ENCODE assay signal across 1 cellular context in the genomic region with DNA sequence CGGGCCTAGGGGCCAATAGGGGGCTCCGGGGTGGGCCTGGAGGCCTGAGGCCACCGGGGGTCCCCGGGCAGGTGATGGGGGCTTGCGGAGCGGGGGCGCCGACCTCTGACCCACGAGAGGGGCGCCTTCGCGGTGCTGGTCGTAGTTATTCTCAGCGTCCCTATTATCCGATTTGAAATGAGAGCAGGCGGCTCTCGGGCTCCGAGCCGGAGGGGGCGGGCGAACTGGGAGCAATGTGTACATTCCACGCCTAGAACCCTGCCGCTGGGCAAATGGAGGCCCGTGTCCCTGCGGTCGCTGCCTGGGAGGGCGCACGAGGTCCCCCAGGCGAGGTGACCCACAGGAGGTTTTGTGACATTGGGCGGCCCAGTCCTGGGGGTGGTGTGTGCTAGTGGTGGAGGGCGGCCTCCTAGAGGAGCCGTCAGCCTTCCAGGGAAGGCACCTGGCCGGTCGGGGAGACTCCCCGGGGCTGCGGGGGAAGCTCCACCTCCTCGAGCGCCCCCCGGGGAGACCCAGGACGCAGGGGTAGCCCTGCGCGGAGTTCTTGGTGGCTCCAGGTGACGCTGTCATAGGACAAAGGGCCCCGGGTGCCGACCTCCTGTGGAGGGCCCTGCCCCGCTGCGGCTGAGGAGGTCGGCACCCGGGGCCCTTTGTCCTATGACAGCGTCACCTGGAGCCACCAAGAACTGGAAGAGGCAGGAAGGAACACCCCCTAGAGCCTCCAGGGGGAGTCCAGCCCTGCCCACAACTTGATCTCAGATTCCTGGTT.
TF ChIP-seq lines count a peak whose summit lies in the region.

No MANE protein-coding gene starts in this region.

TF ChIP-seq in HepG2, 621 proteins besides CTCF, POLR2A, EP300 and RAD21 (continued from another document):
- TF ChIP-seq, protein P1, sequence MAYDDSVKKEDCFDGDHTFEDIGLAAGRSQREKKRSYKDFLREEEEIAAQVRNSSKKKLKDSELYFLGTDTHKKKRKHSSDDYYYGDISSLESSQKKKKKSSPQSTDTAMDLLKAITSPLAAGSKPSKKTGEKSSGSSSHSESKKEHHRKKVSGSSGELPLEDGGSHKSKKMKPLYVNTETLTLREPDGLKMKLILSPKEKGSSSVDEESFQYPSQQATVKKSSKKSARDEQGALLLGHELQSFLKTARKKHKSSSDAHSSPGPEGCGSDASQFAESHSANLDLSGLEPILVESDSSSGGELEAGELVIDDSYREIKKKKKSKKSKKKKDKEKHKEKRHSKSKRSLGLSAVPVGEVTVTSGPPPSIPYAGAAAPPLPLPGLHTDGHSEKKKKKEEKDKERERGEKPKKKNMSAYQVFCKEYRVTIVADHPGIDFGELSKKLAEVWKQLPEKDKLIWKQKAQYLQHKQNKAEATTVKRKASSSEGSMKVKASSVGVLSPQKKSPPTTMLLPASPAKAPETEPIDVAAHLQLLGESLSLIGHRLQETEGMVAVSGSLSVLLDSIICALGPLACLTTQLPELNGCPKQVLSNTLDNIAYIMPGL (CRISPR knock-in tag; IDR thresholded peaks at IDR 0.05; ENCODE audit: borderline replicate concordance in 1 of 2, low read depth in 1 of 2): 0 out of 4 replicates have a peak, but pooled peaks of 1 of the 2 experiments have one; percentile 10
- TF ChIP-seq PHF8 (CRISPR knock-in tag; IDR thresholded peaks at IDR 0.05): 0 out of 2 replicates have a peak, but pooled peaks have one; percentile 16
- TF ChIP-seq ZFX (CRISPR knock-in tag; IDR thresholded peaks at IDR 0.05; ENCODE audit: low read depth): peak; percentile 55; the same call in 1 of the 2 replicates
- no peak for TF ChIP-seq ZNF549 (CRISPR knock-in tag; IDR thresholded peaks at IDR 0.05)
- TF ChIP-seq, protein P2, sequence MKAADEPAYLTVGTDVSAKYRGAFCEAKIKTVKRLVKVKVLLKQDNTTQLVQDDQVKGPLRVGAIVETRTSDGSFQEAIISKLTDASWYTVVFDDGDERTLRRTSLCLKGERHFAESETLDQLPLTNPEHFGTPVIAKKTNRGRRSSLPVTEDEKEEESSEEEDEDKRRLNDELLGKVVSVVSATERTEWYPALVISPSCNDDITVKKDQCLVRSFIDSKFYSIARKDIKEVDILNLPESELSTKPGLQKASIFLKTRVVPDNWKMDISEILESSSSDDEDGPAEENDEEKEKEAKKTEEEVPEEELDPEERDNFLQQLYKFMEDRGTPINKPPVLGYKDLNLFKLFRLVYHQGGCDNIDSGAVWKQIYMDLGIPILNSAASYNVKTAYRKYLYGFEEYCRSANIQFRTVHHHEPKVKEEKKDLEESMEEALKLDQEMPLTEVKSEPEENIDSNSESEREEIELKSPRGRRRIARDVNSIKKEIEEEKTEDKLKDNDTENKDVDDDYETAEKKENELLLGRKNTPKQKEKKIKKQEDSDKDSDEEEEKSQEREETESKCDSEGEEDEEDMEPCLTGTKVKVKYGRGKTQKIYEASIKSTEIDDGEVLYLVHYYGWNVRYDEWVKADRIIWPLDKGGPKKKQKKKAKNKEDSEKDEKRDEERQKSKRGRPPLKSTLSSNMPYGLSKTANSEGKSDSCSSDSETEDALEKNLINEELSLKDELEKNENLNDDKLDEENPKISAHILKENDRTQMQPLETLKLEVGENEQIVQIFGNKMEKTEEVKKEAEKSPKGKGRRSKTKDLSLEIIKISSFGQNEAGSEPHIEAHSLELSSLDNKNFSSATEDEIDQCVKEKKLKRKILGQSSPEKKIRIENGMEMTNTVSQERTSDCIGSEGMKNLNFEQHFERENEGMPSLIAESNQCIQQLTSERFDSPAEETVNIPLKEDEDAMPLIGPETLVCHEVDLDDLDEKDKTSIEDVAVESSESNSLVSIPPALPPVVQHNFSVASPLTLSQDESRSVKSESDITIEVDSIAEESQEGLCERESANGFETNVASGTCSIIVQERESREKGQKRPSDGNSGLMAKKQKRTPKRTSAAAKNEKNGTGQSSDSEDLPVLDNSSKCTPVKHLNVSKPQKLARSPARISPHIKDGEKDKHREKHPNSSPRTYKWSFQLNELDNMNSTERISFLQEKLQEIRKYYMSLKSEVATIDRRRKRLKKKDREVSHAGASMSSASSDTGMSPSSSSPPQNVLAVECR (CRISPR knock-in tag; IDR thresholded peaks at IDR 0.05; ENCODE audit: borderline replicate concordance): 0 out of 2 replicates have a peak, but pooled peaks have one; percentile 5
- TF ChIP-seq HNRNPLL (IDR thresholded peaks at IDR 0.05; ENCODE audit: low read depth, low read length, poor library complexity, severe bottlenecking): peak; percentile 49
- 0 out of 2 replicates have a peak, but pooled peaks have one; percentile 15 for TF ChIP-seq YEATS4 (CRISPR knock-in tag; IDR thresholded peaks at IDR 0.05; ENCODE audit: borderline replicate concordance)
- peak; percentile 38; the same call in 1 of the 2 replicates for TF ChIP-seq PHF20 (CRISPR knock-in tag; IDR thresholded peaks at IDR 0.05)
